In genomic region chr18:35343936-35344735, GRCh38 we compare ENCODE assay signal across 1 cellular context.
TF ChIP-seq lines count a peak whose summit lies in the region.

TSS of gene ZNF24 (minus strand) at chr18:35344420. CDS start at chr18:35340650, 3,770 bp downstream.

TF ChIP-seq in GM12878, 131 proteins besides CTCF, POLR2A, EP300 and RAD21 (continued from another document):
- TF ChIP-seq NR2C2 (IDR thresholded peaks at IDR 0.05; ENCODE audit: borderline replicate concordance, control insufficient read depth, insufficient read length, low read depth) (no peak), E2F8 (IDR thresholded peaks at IDR 0.05; ENCODE audit: low read depth, partially characterized antibody) (no peak), CHD1 (IDR thresholded peaks at IDR 0.05; ENCODE audit: low read depth, low read length) (no peak), BMI1 (IDR thresholded peaks at IDR 0.05; ENCODE audit: borderline replicate concordance) (peak; percentile 95), SMARCA5 (IDR thresholded peaks at IDR 0.05) (peak; percentile 58; the same call in 1 of the 2 replicates), ATF7 (IDR thresholded peaks at IDR 0.05; ENCODE audit: low read depth) (peak; percentile 82), RELB (IDR thresholded peaks at IDR 0.05; ENCODE audit: low read depth) (peak; percentile 79), RUNX3 (IDR thresholded peaks at IDR 0.05; ENCODE audit: low read length) (peak; percentile 80), SP1 (IDR thresholded peaks at IDR 0.05; ENCODE audit: low read depth, low read length) (no peak), POU2F2 (IDR thresholded peaks at IDR 0.05; ENCODE audit: borderline replicate concordance, low read depth, low read length) (peak; percentile 46; the same call in 2 of the 3 replicates), E2F4 (IDR thresholded peaks at IDR 0.05; ENCODE audit: low read depth, low read length) (0 out of 2 replicates have a peak, but pooled peaks have one; percentile 10), ASH2L (IDR thresholded peaks at IDR 0.05; ENCODE audit: borderline replicate concordance, low read depth) (no peak; the same call in 1 of the 2 replicates), CHD2 (IDR thresholded peaks at IDR 0.05; ENCODE audit: borderline replicate concordance, low read depth, low read length) (peak; percentile 92), IRF4 (IDR thresholded peaks at IDR 0.05; ENCODE audit: low read depth, low read length) (no peak), SMC3 (IDR thresholded peaks at IDR 0.05; ENCODE audit: borderline replicate concordance, low read length) (no peak), RBBP5 (conservative IDR thresholded peaks at IDR 0.05) (no peak), STAT3 (IDR thresholded peaks at IDR 0.05; ENCODE audit: low read depth, low read length) (no peak), MTA2 (IDR thresholded peaks at IDR 0.05; ENCODE audit: low read depth) (no peak), SUPT20H (IDR thresholded peaks at IDR 0.05; ENCODE audit: borderline replicate concordance, control insufficient read depth, low read depth, low read length) (no peak), ESRRA (IDR thresholded peaks at IDR 0.05; ENCODE audit: low read length) (0 out of 2 replicates have a peak, but pooled peaks have one; percentile 6), YBX1 (IDR thresholded peaks at IDR 0.05) (no peak), CBX5 (IDR thresholded peaks at IDR 0.05; ENCODE audit: low read depth) (0 out of 2 replicates have a peak, but pooled peaks have one; percentile 49), MTA3 (IDR thresholded peaks at IDR 0.05; ENCODE audit: borderline replicate concordance, low read length) (no peak; the same call in 1 of the 2 replicates), LARP7 (IDR thresholded peaks at IDR 0.05) (peak; percentile 74), ZNF687 (IDR thresholded peaks at IDR 0.05) (peak; percentile 69), TBL1XR1 (IDR thresholded peaks at IDR 0.05; ENCODE audit: low read depth, low read length) (peak; percentile 13; the same call in 1 of the 2 replicates), KAT2A (conservative IDR thresholded peaks at IDR 0.05; ENCODE audit: control insufficient read depth, low read depth, low read length) (no peak), SREBF1 (IDR thresholded peaks at IDR 0.05; ENCODE audit: low read length) (peak; percentile 74), MYB (IDR thresholded peaks at IDR 0.05; ENCODE audit: borderline replicate concordance, low read depth, low read length) (no peak), ZNF274 (IDR thresholded peaks at IDR 0.05; ENCODE audit: insufficient read depth, insufficient read length) (no peak), BACH1 (IDR thresholded peaks at IDR 0.05; ENCODE audit: borderline replicate concordance) (peak; percentile 44; the same call in 1 of the 2 replicates), NRF1 (conservative IDR thresholded peaks at IDR 0.05; ENCODE audit: low read depth, low read length) (0 out of 2 replicates have a peak, but pooled peaks have one; percentile 31)
- TF ChIP-seq, protein P1, sequence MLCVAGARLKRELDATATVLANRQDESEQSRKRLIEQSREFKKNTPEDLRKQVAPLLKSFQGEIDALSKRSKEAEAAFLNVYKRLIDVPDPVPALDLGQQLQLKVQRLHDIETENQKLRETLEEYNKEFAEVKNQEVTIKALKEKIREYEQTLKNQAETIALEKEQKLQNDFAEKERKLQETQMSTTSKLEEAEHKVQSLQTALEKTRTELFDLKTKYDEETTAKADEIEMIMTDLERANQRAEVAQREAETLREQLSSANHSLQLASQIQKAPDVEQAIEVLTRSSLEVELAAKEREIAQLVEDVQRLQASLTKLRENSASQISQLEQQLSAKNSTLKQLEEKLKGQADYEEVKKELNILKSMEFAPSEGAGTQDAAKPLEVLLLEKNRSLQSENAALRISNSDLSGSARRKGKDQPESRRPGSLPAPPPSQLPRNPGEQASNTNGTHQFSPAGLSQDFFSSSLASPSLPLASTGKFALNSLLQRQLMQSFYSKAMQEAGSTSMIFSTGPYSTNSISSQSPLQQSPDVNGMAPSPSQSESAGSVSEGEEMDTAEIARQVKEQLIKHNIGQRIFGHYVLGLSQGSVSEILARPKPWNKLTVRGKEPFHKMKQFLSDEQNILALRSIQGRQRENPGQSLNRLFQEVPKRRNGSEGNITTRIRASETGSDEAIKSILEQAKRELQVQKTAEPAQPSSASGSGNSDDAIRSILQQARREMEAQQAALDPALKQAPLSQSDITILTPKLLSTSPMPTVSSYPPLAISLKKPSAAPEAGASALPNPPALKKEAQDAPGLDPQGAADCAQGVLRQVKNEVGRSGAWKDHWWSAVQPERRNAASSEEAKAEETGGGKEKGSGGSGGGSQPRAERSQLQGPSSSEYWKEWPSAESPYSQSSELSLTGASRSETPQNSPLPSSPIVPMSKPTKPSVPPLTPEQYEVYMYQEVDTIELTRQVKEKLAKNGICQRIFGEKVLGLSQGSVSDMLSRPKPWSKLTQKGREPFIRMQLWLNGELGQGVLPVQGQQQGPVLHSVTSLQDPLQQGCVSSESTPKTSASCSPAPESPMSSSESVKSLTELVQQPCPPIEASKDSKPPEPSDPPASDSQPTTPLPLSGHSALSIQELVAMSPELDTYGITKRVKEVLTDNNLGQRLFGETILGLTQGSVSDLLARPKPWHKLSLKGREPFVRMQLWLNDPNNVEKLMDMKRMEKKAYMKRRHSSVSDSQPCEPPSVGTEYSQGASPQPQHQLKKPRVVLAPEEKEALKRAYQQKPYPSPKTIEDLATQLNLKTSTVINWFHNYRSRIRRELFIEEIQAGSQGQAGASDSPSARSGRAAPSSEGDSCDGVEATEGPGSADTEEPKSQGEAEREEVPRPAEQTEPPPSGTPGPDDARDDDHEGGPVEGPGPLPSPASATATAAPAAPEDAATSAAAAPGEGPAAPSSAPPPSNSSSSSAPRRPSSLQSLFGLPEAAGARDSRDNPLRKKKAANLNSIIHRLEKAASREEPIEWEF (IDR thresholded peaks at IDR 0.05; ENCODE audit: insufficient replicate concordance, low read depth, low read length): no peak
- TF ChIP-seq, protein P2, sequence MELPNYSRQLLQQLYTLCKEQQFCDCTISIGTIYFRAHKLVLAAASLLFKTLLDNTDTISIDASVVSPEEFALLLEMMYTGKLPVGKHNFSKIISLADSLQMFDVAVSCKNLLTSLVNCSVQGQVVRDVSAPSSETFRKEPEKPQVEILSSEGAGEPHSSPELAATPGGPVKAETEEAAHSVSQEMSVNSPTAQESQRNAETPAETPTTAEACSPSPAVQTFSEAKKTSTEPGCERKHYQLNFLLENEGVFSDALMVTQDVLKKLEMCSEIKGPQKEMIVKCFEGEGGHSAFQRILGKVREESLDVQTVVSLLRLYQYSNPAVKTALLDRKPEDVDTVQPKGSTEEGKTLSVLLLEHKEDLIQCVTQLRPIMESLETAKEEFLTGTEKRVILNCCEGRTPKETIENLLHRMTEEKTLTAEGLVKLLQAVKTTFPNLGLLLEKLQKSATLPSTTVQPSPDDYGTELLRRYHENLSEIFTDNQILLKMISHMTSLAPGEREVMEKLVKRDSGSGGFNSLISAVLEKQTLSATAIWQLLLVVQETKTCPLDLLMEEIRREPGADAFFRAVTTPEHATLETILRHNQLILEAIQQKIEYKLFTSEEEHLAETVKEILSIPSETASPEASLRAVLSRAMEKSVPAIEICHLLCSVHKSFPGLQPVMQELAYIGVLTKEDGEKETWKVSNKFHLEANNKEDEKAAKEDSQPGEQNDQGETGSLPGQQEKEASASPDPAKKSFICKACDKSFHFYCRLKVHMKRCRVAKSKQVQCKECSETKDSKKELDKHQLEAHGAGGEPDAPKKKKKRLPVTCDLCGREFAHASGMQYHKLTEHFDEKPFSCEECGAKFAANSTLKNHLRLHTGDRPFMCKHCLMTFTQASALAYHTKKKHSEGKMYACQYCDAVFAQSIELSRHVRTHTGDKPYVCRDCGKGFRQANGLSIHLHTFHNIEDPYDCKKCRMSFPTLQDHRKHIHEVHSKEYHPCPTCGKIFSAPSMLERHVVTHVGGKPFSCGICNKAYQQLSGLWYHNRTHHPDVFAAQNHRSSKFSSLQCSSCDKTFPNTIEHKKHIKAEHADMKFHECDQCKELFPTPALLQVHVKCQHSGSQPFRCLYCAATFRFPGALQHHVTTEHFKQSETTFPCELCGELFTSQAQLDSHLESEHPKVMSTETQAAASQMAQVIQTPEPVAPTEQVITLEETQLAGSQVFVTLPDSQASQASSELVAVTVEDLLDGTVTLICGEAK (IDR thresholded peaks at IDR 0.05; ENCODE audit: borderline replicate concordance): peak; percentile 64
- TF ChIP-seq, protein P3, sequence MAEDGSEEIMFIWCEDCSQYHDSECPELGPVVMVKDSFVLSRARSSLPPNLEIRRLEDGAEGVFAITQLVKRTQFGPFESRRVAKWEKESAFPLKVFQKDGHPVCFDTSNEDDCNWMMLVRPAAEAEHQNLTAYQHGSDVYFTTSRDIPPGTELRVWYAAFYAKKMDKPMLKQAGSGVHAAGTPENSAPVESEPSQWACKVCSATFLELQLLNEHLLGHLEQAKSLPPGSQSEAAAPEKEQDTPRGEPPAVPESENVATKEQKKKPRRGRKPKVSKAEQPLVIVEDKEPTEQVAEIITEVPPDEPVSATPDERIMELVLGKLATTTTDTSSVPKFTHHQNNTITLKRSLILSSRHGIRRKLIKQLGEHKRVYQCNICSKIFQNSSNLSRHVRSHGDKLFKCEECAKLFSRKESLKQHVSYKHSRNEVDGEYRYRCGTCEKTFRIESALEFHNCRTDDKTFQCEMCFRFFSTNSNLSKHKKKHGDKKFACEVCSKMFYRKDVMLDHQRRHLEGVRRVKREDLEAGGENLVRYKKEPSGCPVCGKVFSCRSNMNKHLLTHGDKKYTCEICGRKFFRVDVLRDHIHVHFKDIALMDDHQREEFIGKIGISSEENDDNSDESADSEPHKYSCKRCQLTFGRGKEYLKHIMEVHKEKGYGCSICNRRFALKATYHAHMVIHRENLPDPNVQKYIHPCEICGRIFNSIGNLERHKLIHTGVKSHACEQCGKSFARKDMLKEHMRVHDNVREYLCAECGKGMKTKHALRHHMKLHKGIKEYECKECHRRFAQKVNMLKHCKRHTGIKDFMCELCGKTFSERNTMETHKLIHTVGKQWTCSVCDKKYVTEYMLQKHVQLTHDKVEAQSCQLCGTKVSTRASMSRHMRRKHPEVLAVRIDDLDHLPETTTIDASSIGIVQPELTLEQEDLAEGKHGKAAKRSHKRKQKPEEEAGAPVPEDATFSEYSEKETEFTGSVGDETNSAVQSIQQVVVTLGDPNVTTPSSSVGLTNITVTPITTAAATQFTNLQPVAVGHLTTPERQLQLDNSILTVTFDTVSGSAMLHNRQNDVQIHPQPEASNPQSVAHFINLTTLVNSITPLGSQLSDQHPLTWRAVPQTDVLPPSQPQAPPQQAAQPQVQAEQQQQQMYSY (CRISPR knock-in tag; IDR thresholded peaks at IDR 0.05): no peak
